In genomic region chr6:36599791-36600209, GRCh38 we compare ENCODE assay signal across 8 cellular contexts.
A peak's percentile ranks its signal among the peaks of the same experiment; 100 is the strongest.
DNase-seq lines count a peak whose midpoint lies in the region; TF ChIP-seq lines count a peak whose summit lies in the region.

No MANE protein-coding gene starts in this region.

- H3K9me3 Mint-ChIP-seq in activated T-cell treated with anti-CD3 and anti-CD28 coated beads, Interleukin-2, amount 50 U/mL, for 24 hours = no peaks in the 10 kb centered on the region

- DNase-seq in DMS53 (lab: John Stamatoyannopoulos, UW) = peak; percentile 39
- no peak for DNase-seq in DMS53 treated with DMSO at 0.1 percent for 48 hours (lab: John Stamatoyannopoulos, UW; ENCODE audit: unreplicated experiment)
- peak; percentile 74 for DNase-seq in activated T-cell treated with anti-CD3 and anti-CD28 coated beads, Interleukin-2, amount 50 U/mL, for 24 hours
- DNase-seq in fibroblast of gingiva (ENCODE audit: low read depth) = peak; percentile 60
- peak in 8 of 10 donors; percentile 26 to 90 (median 42) for DNase-seq in posterior cingulate gyrus
- DNase-seq in medulla oblongata (ENCODE audit: extremely low spot score) = no peak
- no peak for DNase-seq in amniotic stem cell (lab: John Stamatoyannopoulos, UW)
- DNase-seq in GM10266 (ENCODE audit: extremely low spot score) = no peak

- H3K36me3 Mint-ChIP-seq in activated T-cell treated with anti-CD3 and anti-CD28 coated beads, Interleukin-2, amount 50 U/mL, for 24 hours (ENCODE audit: low read depth) = peaks cover 99% of the 10 kb centered on the region

- peak overlapping the region; percentile 96 for H3K4me3 Mint-ChIP-seq in activated T-cell treated with anti-CD3 and anti-CD28 coated beads, Interleukin-2, amount 50 U/mL, for 24 hours

- no peak for TF ChIP-seq CTCF in GM10266 (IDR thresholded peaks at IDR 0.05; ENCODE audit: control insufficient read depth, insufficient read depth, low read depth, missing control alignments)

- no peaks in the 10 kb centered on the region for H3K27me3 Mint-ChIP-seq in activated T-cell treated with anti-CD3 and anti-CD28 coated beads, Interleukin-2, amount 50 U/mL, for 24 hours

- intact Hi-C loops in posterior cingulate gyrus (cut with DNase I) = no loop called here

- peaks cover 76% of the 10 kb centered on the region for H3K4me1 Mint-ChIP-seq in activated T-cell treated with anti-CD3 and anti-CD28 coated beads, Interleukin-2, amount 50 U/mL, for 24 hours (ENCODE audit: low read depth)

- H3K27ac Mint-ChIP-seq in activated T-cell treated with anti-CD3 and anti-CD28 coated beads, Interleukin-2, amount 50 U/mL, for 24 hours = peak overlapping the region; percentile 93

Comparison
In these comparisons a context has a peak if more than half of its experiments do, and no peak if none do; other contexts are left out.
1. DNase-seq: peak in DMS53 (single experiment), activated T-cell treated with anti-CD3 and anti-CD28 coated beads, Interleukin-2, amount 50 U/mL, for 24 hours (single experiment), fibroblast of gingiva (single experiment) and posterior cingulate gyrus (8 of 10); none in DMS53 treated with DMSO at 0.1 percent for 48 hours (single experiment), medulla oblongata (single experiment), amniotic stem cell (single experiment) and GM10266 (single experiment).